22 cellular contexts compared by ENCODE assay signal in the genomic region with DNA sequence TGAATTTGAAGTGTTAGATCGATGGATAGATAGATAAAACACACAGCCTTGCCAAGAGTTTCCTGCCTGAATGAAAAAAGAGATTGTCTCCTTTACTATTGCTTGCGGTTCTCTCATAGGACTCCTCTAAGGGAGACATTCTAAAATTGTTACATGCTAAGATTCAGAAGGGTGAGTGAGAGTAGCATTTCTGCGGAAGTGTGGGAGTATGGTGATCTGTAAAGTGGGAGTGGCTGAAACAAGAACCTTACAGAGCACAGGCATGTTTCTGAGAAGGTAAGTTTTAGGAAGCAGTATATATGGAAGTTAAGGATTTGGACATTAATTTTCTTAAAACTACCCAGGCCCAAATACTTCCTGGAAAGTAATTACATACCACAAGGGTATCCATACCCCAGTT.
"Had no signal": no experiment of that assay in that cellular context is flagged by ENCODE, and none has a peak within 500 bp of the region (broad histone marks: within the 10 kb centered on the region; RNA-seq: fewer than 3 reads in every experiment).

No MANE protein-coding gene starts in this region.

- H3K4me1 ChIP-seq: transverse colon had no signal

- H3K9me3 Mint-ChIP-seq: immature natural killer cell; naive thymus-derived CD8-positive, alpha-beta T cell; stimulated activated naive CD8-positive, alpha-beta T cell treated with anti-CD3 and anti-CD28 coated beads, Interleukin-15, amount 100 ng/mL, for 72 hours had no signal

- H3K27ac ChIP-seq: ovary, right atrium auricular region, sigmoid colon, thoracic aorta, transverse colon had no signal

- H3K36me3 ChIP-seq: ovary, right atrium auricular region, transverse colon had no signal

- H3K27ac Mint-ChIP-seq: stimulated activated naive B cell treated with anti-CD40 and anti-IgM and Interleukin-4, amounts not matched to agents 10 μg/mL and 1 μg/mL and 100 μg/mL, for 72 hours; stimulated activated naive CD8-positive, alpha-beta T cell treated with anti-CD3 and anti-CD28 coated beads, Interleukin-15, amount 100 ng/mL, for 72 hours had no signal

- H3K27me3 ChIP-seq: dorsolateral prefrontal cortex, esophagus squamous epithelium, ovary, right atrium auricular region, sigmoid colon, transverse colon had no signal

- H3K9me3 ChIP-seq: esophagus squamous epithelium, ovary, right atrium auricular region, sigmoid colon, thoracic aorta, transverse colon had no signal

- DNase-seq: cortex of kidney; dorsolateral prefrontal cortex; effector memory CD4-positive, alpha-beta T cell; esophagus squamous epithelium; foreskin fibroblast; immature natural killer cell; kidney; left cardiac atrium; left ventricle myocardium superior; naive thymus-derived CD8-positive, alpha-beta T cell; ovary; sigmoid colon; stimulated activated CD4-positive, alpha-beta T cell treated with anti-CD3 and anti-CD28 coated beads, Interleukin-2, amount 100 ng/mL, for 24 hours; stimulated activated CD4-positive, alpha-beta T cell treated with anti-CD3 and anti-CD28 coated beads, Interleukin-4, amount 100 ng/mL, for 4 hours; stimulated activated naive B cell treated with anti-CD40 and anti-IgM and Interleukin-4, amounts not matched to agents 10 μg/mL and 1 μg/mL and 100 μg/mL, for 72 hours; stimulated activated naive CD8-positive, alpha-beta T cell treated with anti-CD3 and anti-CD28 coated beads, Interleukin-15, amount 100 ng/mL, for 72 hours; transverse colon had no signal

- H3K27me3 Mint-ChIP-seq: naive thymus-derived CD8-positive, alpha-beta T cell; stimulated activated naive B cell treated with anti-CD40 and anti-IgM and Interleukin-4, amounts not matched to agents 10 μg/mL and 1 μg/mL and 100 μg/mL, for 72 hours; stimulated activated naive CD8-positive, alpha-beta T cell treated with anti-CD3 and anti-CD28 coated beads, Interleukin-15, amount 100 ng/mL, for 72 hours had no signal

- H3K4me3 ChIP-seq: dorsolateral prefrontal cortex, esophagus squamous epithelium, lung, ovary, right atrium auricular region, sigmoid colon, skin epidermis, thoracic aorta, transverse colon had no signal

- ATAC-seq: left cardiac atrium; left ventricle myocardium superior; naive thymus-derived CD8-positive, alpha-beta T cell; stimulated activated naive CD8-positive, alpha-beta T cell treated with anti-CD3 and anti-CD28 coated beads, Interleukin-15, amount 100 ng/mL, for 72 hours had no signal

- H3K4me3 Mint-ChIP-seq: immature natural killer cell; naive thymus-derived CD8-positive, alpha-beta T cell; neural crest cell; stimulated activated naive B cell treated with anti-CD40 and anti-IgM and Interleukin-4, amounts not matched to agents 10 μg/mL and 1 μg/mL and 100 μg/mL, for 72 hours; stimulated activated naive CD8-positive, alpha-beta T cell treated with anti-CD3 and anti-CD28 coated beads, Interleukin-15, amount 100 ng/mL, for 72 hours had no signal
